19 cellular contexts compared by ENCODE assay signal in the genomic region with DNA sequence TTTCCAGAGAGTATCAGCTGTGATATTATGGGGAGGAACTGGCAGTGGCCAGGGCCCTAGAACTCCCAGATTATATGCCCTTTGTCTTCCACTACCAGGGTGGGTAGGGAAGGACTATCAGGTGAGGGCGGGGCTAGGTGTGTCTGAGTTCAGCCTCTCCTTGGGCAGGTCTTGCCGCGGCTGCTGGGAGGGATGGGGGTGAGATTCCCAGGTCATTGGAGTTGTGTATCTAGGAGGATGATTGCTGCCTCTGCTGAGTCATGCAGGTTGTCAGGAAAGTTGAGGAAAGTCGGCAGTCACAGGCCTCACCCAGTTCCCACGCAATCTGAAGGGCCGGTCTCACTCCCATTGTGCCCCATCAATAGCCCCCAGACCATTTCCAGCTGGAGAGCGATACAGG.
DNase-seq lines count a peak whose midpoint lies in the region; ATAC-seq and TF ChIP-seq lines count a peak whose summit lies in the region.
"Had no signal": no experiment of that assay in that cellular context is flagged by ENCODE, and none has a peak within 500 bp of the region (broad histone marks: within the 10 kb centered on the region; RNA-seq: fewer than 3 reads in every experiment).

No MANE protein-coding gene starts in this region.

- H3K27ac Mint-ChIP-seq in WTC11: peak overlapping the region; percentile 39; the same call in 1 of the 2 replicates
- H3K27ac Mint-ChIP-seq: CD8-positive, alpha-beta memory T cell; IgD-negative memory B cell had no signal

- no peak overlapping the region for H3K4me3 ChIP-seq in epithelial cell of esophagus (ENCODE audit: low read length)
- no peak overlapping the region for H3K4me3 ChIP-seq in transverse colon
- no peak overlapping the region for H3K4me3 ChIP-seq in gastroesophageal sphincter
- H3K4me3 ChIP-seq: GM23338 had no signal

- no peak overlapping the region for H3K4me3 Mint-ChIP-seq in WTC11
- H3K4me3 Mint-ChIP-seq: CD4-positive, CD25-positive, alpha-beta regulatory T cell; CD8-positive, alpha-beta memory T cell; GM23338; IgD-negative memory B cell had no signal

- POLR2A ChIA-PET in WTC11 (lab: Charles Lee): no interaction called here

- intact Hi-C loops in transverse colon (cut with DNase I; ENCODE audit: low total_unique reads): no loop called here
- intact Hi-C loops in cardiac septum (cut with DNase I): no loop called here

- 65% methylated on average over 7 of the region's 7 CpGs; no CpG with 5 or more reads in 1 of the 2 donors for WGBS in transverse colon (ENCODE audit: low coverage in 1 of 2), 2 donors
- WGBS in gastroesophageal sphincter (ENCODE audit: low coverage in 1 of 2), 2 donors: 100% methylated on average over 1 of the region's 7 CpGs; no CpG with 5 or more reads in 1 of the 2 donors

- no peaks in the 10 kb centered on the region for H3K9me3 ChIP-seq in transverse colon
- peaks cover 0 to 15% (median 0%) of the 10 kb centered on the region in 3 donors for H3K9me3 ChIP-seq in gastroesophageal sphincter
- H3K9me3 ChIP-seq: BE2C had no signal

- CTCF ChIA-PET in WTC11 (lab: Charles Lee): no interaction called here

- TF ChIP-seq POLR2A in transverse colon (IDR thresholded peaks at IDR 0.05): no peak
- no peak for TF ChIP-seq POLR2A in gastroesophageal sphincter (IDR thresholded peaks at IDR 0.05)

- H3K36me3 ChIP-seq in transverse colon: no peaks in the 10 kb centered on the region
- no peaks in the 10 kb centered on the region for H3K36me3 ChIP-seq in gastroesophageal sphincter
- H3K36me3 ChIP-seq: BE2C had no signal

- no peaks in the 10 kb centered on the region; the same call in 1 of the 2 replicates for H3K27me3 Mint-ChIP-seq in WTC11 (ENCODE audit: low read depth)
- H3K27me3 Mint-ChIP-seq: CD4-positive, CD25-positive, alpha-beta regulatory T cell; CD8-positive, alpha-beta memory T cell; IgD-negative memory B cell had no signal

- DNase-seq in LoVo (ENCODE audit: low spot score) (peak; percentile 71), WTC11 (ENCODE audit: low spot score) (no peak), epithelial cell of esophagus (ENCODE audit: low read depth) (peak; percentile 24), transverse colon (peak; percentile 12), NCI-H226 (no peak), cardiac septum (ENCODE audit: low spot score) (no peak)
- DNase-seq: ACHN; BE2C; C1 segment of cervical spinal cord; CD4-positive, CD25-positive, alpha-beta regulatory T cell; CD8-positive, alpha-beta memory T cell; COR-L47; DMS 273 treated with DMSO at 0.1 percent for 48 hours; GDM1; HCEC 1CT had no signal

- peaks cover 62% of the 10 kb centered on the region for H3K9me3 Mint-ChIP-seq in WTC11

- H3K4me1 ChIP-seq in transverse colon (no peaks in the 10 kb centered on the region), gastroesophageal sphincter (no peaks in the 10 kb centered on the region)
- H3K4me1 ChIP-seq: BE2C had no signal

- no peak; the same call in 1 of the 2 replicates for ATAC-seq in WTC11
- no peak for ATAC-seq in gastroesophageal sphincter
- ATAC-seq: GM23338, HepG2 had no signal

- in situ Hi-C loops in transverse colon (cut with MboI; ENCODE audit: low pct_ligation_motif_present in 1 of 4, low pct_unique_long_range_greater_than_20kb in 1 of 4, low sequenced_read_pairs in 3 of 4): loop anchor here in 1 of 4 donors (10.0 kb wide), 1 partner anchor 184 kb away; the partner anchor contains the start of gene DKK1

- no peak overlapping the region for H3K27ac ChIP-seq in transverse colon
- no peak overlapping the region for H3K27ac ChIP-seq in gastroesophageal sphincter

- TF ChIP-seq EP300 in transverse colon (IDR thresholded peaks at IDR 0.05; ENCODE audit: low read depth): no peak
- no peak for TF ChIP-seq EP300 in gastroesophageal sphincter (IDR thresholded peaks at IDR 0.05)

- 0 out of 2 replicates have a peak, but pooled peaks cover 2% of the 10 kb centered on the region for H3K4me1 Mint-ChIP-seq in WTC11
- H3K4me1 Mint-ChIP-seq: CD4-positive, CD25-positive, alpha-beta regulatory T cell; CD8-positive, alpha-beta memory T cell; GM23338; IgD-negative memory B cell had no signal

- no peaks in the 10 kb centered on the region for H3K27me3 ChIP-seq in transverse colon
- H3K27me3 ChIP-seq in gastroesophageal sphincter: no peaks in the 10 kb centered on the region
- H3K27me3 ChIP-seq: BE2C had no signal

- peaks cover 10% of the 10 kb centered on the region for H3K36me3 Mint-ChIP-seq in WTC11
- H3K36me3 Mint-ChIP-seq: CD4-positive, CD25-positive, alpha-beta regulatory T cell; CD8-positive, alpha-beta memory T cell; IgD-negative memory B cell had no signal

- no peak for TF ChIP-seq CTCF in WTC11 (IDR thresholded peaks at IDR 0.05)
- TF ChIP-seq CTCF in epithelial cell of esophagus (IDR thresholded peaks at IDR 0.05; ENCODE audit: insufficient read depth, low read depth, low read length, missing control alignments): no peak
- no peak for TF ChIP-seq CTCF in transverse colon (IDR thresholded peaks at IDR 0.05)
- no peak for TF ChIP-seq CTCF in gastroesophageal sphincter (IDR thresholded peaks at IDR 0.05)

TF ChIP-seq in WTC11, 78 proteins besides CTCF, POLR2A, EP300 and RAD21:
- TF ChIP-seq ZNF423 (CRISPR knock-in tag; IDR thresholded peaks at IDR 0.05) (no peak), MXD4 (CRISPR knock-in tag; IDR thresholded peaks at IDR 0.05; ENCODE audit: borderline replicate concordance) (no peak), NR3C1 (CRISPR knock-in tag; conservative IDR thresholded peaks at IDR 0.05; ENCODE audit: low read depth) (no peak), MLX (CRISPR knock-in tag; IDR thresholded peaks at IDR 0.05) (no peak), ETV6 (CRISPR knock-in tag; IDR thresholded peaks at IDR 0.05) (no peak), ZSCAN18 (CRISPR knock-in tag; IDR thresholded peaks at IDR 0.05) (no peak), ZNF263 (CRISPR knock-in tag; IDR thresholded peaks at IDR 0.05; ENCODE audit: low read depth) (no peak)

Comparison
In these comparisons a context has a peak if more than half of its experiments do, and no peak if none do; other contexts are left out.
1. DNase-seq: peak in LoVo (single experiment), epithelial cell of esophagus (single experiment) and transverse colon (single experiment); none in WTC11 (single experiment), NCI-H226 (single experiment) and cardiac septum (single experiment).